17 cellular contexts compared by ENCODE assay signal in the genomic region with DNA sequence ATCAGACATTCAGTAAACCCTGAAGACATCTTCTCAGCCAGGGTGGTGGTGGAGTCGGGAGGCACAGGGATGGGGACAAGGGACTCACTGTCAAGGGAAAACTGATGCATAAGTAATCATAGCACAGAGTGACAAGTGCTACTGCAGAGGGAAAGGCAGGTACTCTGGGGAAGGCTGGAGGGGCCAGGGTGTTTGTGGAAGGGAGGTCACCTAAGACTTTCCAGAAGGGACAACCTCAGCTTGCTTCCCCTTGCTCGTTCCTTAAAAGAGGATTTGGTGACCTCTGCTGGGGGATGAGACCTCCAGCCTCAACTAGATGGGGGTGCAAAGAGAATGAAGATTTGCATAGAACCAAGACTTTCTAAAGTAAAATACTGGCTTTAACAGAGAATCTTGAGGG.
DNase-seq lines count a peak whose midpoint lies in the region; ATAC-seq, FAIRE-seq and TF ChIP-seq lines count a peak whose summit lies in the region.
"Had no signal": no experiment of that assay in that cellular context is flagged by ENCODE, and none has a peak within 500 bp of the region (broad histone marks: within the 10 kb centered on the region; RNA-seq: fewer than 3 reads in every experiment).

No MANE protein-coding gene starts in this region.

- H3K4me3 Mint-ChIP-seq in astrocyte (ENCODE audit: unreplicated experiment) = no peak overlapping the region
- H3K4me3 Mint-ChIP-seq: activated T-helper 17 cell treated with anti-CD3 and anti-CD28 coated beads, Interleukin-2, amount 50 U/mL, for 72 hours; stimulated activated naive CD8-positive, alpha-beta T cell treated with anti-CD3 and anti-CD28 coated beads, Interleukin-15, amount 100 ng/mL, for 72 hours had no signal

- no peaks in the 10 kb centered on the region for H3K36me3 Mint-ChIP-seq in astrocyte (ENCODE audit: low read depth, unreplicated experiment)

- H3K4me3 ChIP-seq in BE2C (ENCODE audit: low read depth, low read length) = no peak overlapping the region
- H3K4me3 ChIP-seq in HFF-Myc (replicated peaks; ENCODE audit: low read depth, low read length) = no peak overlapping the region
- no peak overlapping the region for H3K4me3 ChIP-seq in astrocyte (ENCODE audit: insufficient read depth, low read depth, low read length)
- H3K4me3 ChIP-seq in hepatocyte = no peak overlapping the region
- H3K4me3 ChIP-seq: BLaER1 treated with 17β-estradiol and CSF1 and Interleukin-3, amounts not matched to agents 10 nM and 100 nM; skin epidermis had no signal

- no peak for TF ChIP-seq POLR2A in H54 (IDR thresholded peaks at IDR 0.05; ENCODE audit: low read depth, low read length)

- FAIRE-seq in astrocyte (lab: Jason Lieb, UNC) (no peak), H54 (lab: Jason Lieb, UNC) (no peak)
- FAIRE-seq: endothelial cell of umbilical vein, RCC 7860 had no signal

- TF ChIP-seq CTCF in BE2C (IDR thresholded peaks at IDR 0.05; ENCODE audit: low read depth, low read length) (peak; percentile 39), HFF-Myc (IDR thresholded peaks at IDR 0.05; ENCODE audit: low read depth, low read length, missing control alignments) (peak; percentile 30), astrocyte (IDR thresholded peaks at IDR 0.05; ENCODE audit: insufficient read depth, low read depth, low read length) (peak; percentile 11), hepatocyte (IDR thresholded peaks at IDR 0.05; ENCODE audit: poor library complexity) (peak; percentile 3)

- H3K4me2 ChIP-seq in astrocyte (ENCODE audit: low read length) (no peak overlapping the region), hepatocyte (no peak overlapping the region)
- H3K4me2 ChIP-seq: BLaER1 treated with 17β-estradiol and CSF1 and Interleukin-3, amounts not matched to agents 10 nM and 100 nM had no signal

- H3K27me3 ChIP-seq in BE2C = peaks cover 43% of the 10 kb centered on the region
- no peaks in the 10 kb centered on the region for H3K27me3 ChIP-seq in astrocyte (ENCODE audit: insufficient read depth, low read length)
- H3K27me3 ChIP-seq in hepatocyte = no peaks in the 10 kb centered on the region
- H3K27me3 ChIP-seq: BLaER1 treated with 17β-estradiol and CSF1 and Interleukin-3, amounts not matched to agents 10 nM and 100 nM had no signal

- no peaks in the 10 kb centered on the region for H3K9me2 ChIP-seq in hepatocyte (replicated peaks; ENCODE audit: insufficient read depth)

- no peaks in the 10 kb centered on the region for H3K9me3 Mint-ChIP-seq in astrocyte (ENCODE audit: unreplicated experiment)
- H3K9me3 Mint-ChIP-seq: activated T-helper 17 cell treated with anti-CD3 and anti-CD28 coated beads, Interleukin-2, amount 50 U/mL, for 72 hours; stimulated activated naive CD8-positive, alpha-beta T cell treated with anti-CD3 and anti-CD28 coated beads, Interleukin-15, amount 100 ng/mL, for 72 hours had no signal

- no peaks in the 10 kb centered on the region for H3K36me3 ChIP-seq in BE2C
- no peaks in the 10 kb centered on the region for H3K36me3 ChIP-seq in astrocyte (ENCODE audit: insufficient read depth, low read length)
- no peaks in the 10 kb centered on the region for H3K36me3 ChIP-seq in hepatocyte (replicated peaks; ENCODE audit: insufficient read depth, low read depth)
- H3K36me3 ChIP-seq: BLaER1 treated with 17β-estradiol and CSF1 and Interleukin-3, amounts not matched to agents 10 nM and 100 nM had no signal

- H3K4me1 Mint-ChIP-seq in astrocyte (ENCODE audit: low read depth, unreplicated experiment) = peaks cover 4% of the 10 kb centered on the region
- H3K4me1 Mint-ChIP-seq: activated T-helper 17 cell treated with anti-CD3 and anti-CD28 coated beads, Interleukin-2, amount 50 U/mL, for 72 hours; stimulated activated naive CD8-positive, alpha-beta T cell treated with anti-CD3 and anti-CD28 coated beads, Interleukin-15, amount 100 ng/mL, for 72 hours had no signal

- no peak overlapping the region for H3K9ac ChIP-seq in astrocyte (ENCODE audit: low read length)
- H3K9ac ChIP-seq: BLaER1 treated with 17β-estradiol and CSF1 and Interleukin-3, amounts not matched to agents 10 nM and 100 nM had no signal

- H3K79me2 ChIP-seq in astrocyte (ENCODE audit: insufficient read depth, low read length) = no peaks in the 10 kb centered on the region
- no peaks in the 10 kb centered on the region for H3K79me2 ChIP-seq in hepatocyte

- H3K9me3 ChIP-seq in BE2C = no peaks in the 10 kb centered on the region
- no peaks in the 10 kb centered on the region for H3K9me3 ChIP-seq in astrocyte (ENCODE audit: insufficient read depth, low read depth, low read length)
- no peaks in the 10 kb centered on the region for H3K9me3 ChIP-seq in hepatocyte (ENCODE audit: low read depth)
- H3K9me3 ChIP-seq: BLaER1 treated with 17β-estradiol and CSF1 and Interleukin-3, amounts not matched to agents 10 nM and 100 nM had no signal

- H3K27ac Mint-ChIP-seq in astrocyte (ENCODE audit: unreplicated experiment) = no peak overlapping the region
- H3K27ac Mint-ChIP-seq: activated T-helper 17 cell treated with anti-CD3 and anti-CD28 coated beads, Interleukin-2, amount 50 U/mL, for 72 hours; stimulated activated naive CD8-positive, alpha-beta T cell treated with anti-CD3 and anti-CD28 coated beads, Interleukin-15, amount 100 ng/mL, for 72 hours had no signal

- H3K4me1 ChIP-seq in BE2C (no peaks in the 10 kb centered on the region), astrocyte (ENCODE audit: insufficient read depth, low read length) (no peaks in the 10 kb centered on the region), hepatocyte (ENCODE audit: insufficient read depth) (peaks cover 23% of the 10 kb centered on the region)

- WGBS in hepatocyte (ENCODE audit: low lambda C conversion rate, missing lambda C conversion rate) = 80% methylated on average over 2 of the region's 2 CpGs

- no peaks in the 10 kb centered on the region for H3K27me3 Mint-ChIP-seq in astrocyte (ENCODE audit: low read depth, unreplicated experiment)

- H2AFZ ChIP-seq in astrocyte (ENCODE audit: low read depth, low read length) (no peak overlapping the region), hepatocyte (no peak overlapping the region)

- H4K20me1 ChIP-seq in astrocyte (ENCODE audit: insufficient read depth, low read length) (no peaks in the 10 kb centered on the region), hepatocyte (ENCODE audit: insufficient read depth, poor library complexity, severe bottlenecking) (no peaks in the 10 kb centered on the region)
- H4K20me1 ChIP-seq: BLaER1 treated with 17β-estradiol and CSF1 and Interleukin-3, amounts not matched to agents 10 nM and 100 nM had no signal

- ATAC-seq in GM19035 (IDR thresholded peaks at IDR 0.05; ENCODE audit: unreplicated experiment) = no peak
- ATAC-seq in HG02981 (IDR thresholded peaks at IDR 0.05; ENCODE audit: unreplicated experiment) = no peak
- ATAC-seq in GM21529 (IDR thresholded peaks at IDR 0.05; ENCODE audit: unreplicated experiment) = no peak
- ATAC-seq: activated T-helper 17 cell treated with anti-CD3 and anti-CD28 coated beads, Interleukin-2, amount 50 U/mL, for 72 hours; left lobe of liver; stimulated activated naive CD8-positive, alpha-beta T cell treated with anti-CD3 and anti-CD28 coated beads, Interleukin-15, amount 100 ng/mL, for 72 hours had no signal

- DNase-seq in BE2C (no peak), HFF-Myc (ENCODE audit: extremely low read depth, low read depth) (no peak), astrocyte (ENCODE audit: low read depth) (no peak), hepatocyte (ENCODE audit: low spot score) (no peak), H54 (ENCODE audit: insufficient read length, low spot score) (no peak)
- DNase-seq: activated CD4-positive, alpha-beta T cell treated with anti-CD3 and anti-CD28 coated beads, Interleukin-2, amount 50 U/mL, for 48 hours; stimulated activated naive CD8-positive, alpha-beta T cell treated with anti-CD3 and anti-CD28 coated beads, Interleukin-15, amount 100 ng/mL, for 72 hours; T1000 had no signal

- H3K27ac ChIP-seq in astrocyte (ENCODE audit: low read depth, low read length) (no peak overlapping the region), hepatocyte (no peak overlapping the region)
- H3K27ac ChIP-seq: BLaER1 treated with 17β-estradiol and CSF1 and Interleukin-3, amounts not matched to agents 10 nM and 100 nM; skin epidermis had no signal
